8 cellular contexts compared by ENCODE assay signal in the genomic region with DNA sequence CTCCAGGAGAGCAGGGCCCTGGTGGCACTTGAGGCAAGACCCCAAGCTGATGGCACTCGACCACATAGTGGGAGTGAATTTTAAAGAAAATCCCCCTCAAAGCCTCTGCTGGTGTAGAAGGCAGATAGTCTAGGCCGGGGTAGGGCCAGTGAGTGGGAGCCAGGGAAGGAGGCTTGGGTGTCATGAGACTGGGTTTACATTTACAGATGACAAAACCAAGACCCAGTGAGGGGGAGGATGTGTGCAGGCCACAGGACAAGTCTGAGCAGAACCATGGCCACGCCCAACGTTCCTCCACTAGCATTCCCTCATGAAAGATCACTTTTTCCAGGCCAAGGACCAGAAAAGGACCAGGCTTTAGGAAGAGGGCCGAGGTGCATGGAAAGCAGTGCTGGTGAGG. TPM values are rescaled to one million over a fixed set of nuclear protein-coding genes. Genes with fewer than 3 reads are reported as not detected.
DNase-seq lines count a peak whose midpoint lies in the region; ATAC-seq, FAIRE-seq and TF ChIP-seq lines count a peak whose summit lies in the region.

No MANE protein-coding gene starts in this region.

- H3K4me1 ChIP-seq in keratinocyte (ENCODE audit: control insufficient read depth, extremely low read depth, insufficient read depth, low read length) (peaks cover 22% of the 10 kb centered on the region), tibial artery (peaks cover 5 to 78% (median 53%) of the 10 kb centered on the region in 4 donors)

- POLR2A ChIA-PET in activated CD8-positive, alpha-beta T cell treated with anti-CD3 and anti-CD28 coated beads for 36 hours (lab: Charles Lee) = interaction anchor here (1.2 to 27.2 kb wide), 3 partner anchors 11 to 107 kb away, joined by 3 to 840 read pairs (median 4); a partner anchor contains a TSS

- peak overlapping the region; percentile 47 for H3K4me2 ChIP-seq in keratinocyte (ENCODE audit: control insufficient read depth, extremely low read depth, insufficient read depth, low read depth, low read length)

- no peak overlapping the region for H2AFZ ChIP-seq in keratinocyte (ENCODE audit: control insufficient read depth, low read length)

- peaks cover 80% of the 10 kb centered on the region for H3K4me1 Mint-ChIP-seq in activated T-cell treated with anti-CD3 and anti-CD28 coated beads, Interleukin-2, amount 50 U/mL, for 24 hours (ENCODE audit: low read depth)
- H3K4me1 Mint-ChIP-seq in activated CD8-positive, alpha-beta T cell treated with anti-CD3 and anti-CD28 coated beads for 36 hours (ENCODE audit: low read depth) = peaks cover 82% of the 10 kb centered on the region

- no peaks in the 10 kb centered on the region for H3K9me3 ChIP-seq in keratinocyte (ENCODE audit: control insufficient read depth, low read depth, low read length)
- no peaks in the 10 kb centered on the region for H3K9me3 ChIP-seq in tibial artery

- H3K9ac ChIP-seq in keratinocyte (ENCODE audit: control insufficient read depth, extremely low read depth, insufficient read depth, low read length) = peak overlapping the region; percentile 48

- H3K9me1 ChIP-seq in keratinocyte (ENCODE audit: control insufficient read depth, extremely low read depth, insufficient read depth, low read length) = no peaks in the 10 kb centered on the region

- peak overlapping the region; percentile 93 for H3K27ac Mint-ChIP-seq in activated T-cell treated with anti-CD3 and anti-CD28 coated beads, Interleukin-2, amount 50 U/mL, for 24 hours
- H3K27ac Mint-ChIP-seq in activated CD8-positive, alpha-beta T cell treated with anti-CD3 and anti-CD28 coated beads for 36 hours = peak overlapping the region; percentile 96

- H3K9me3 Mint-ChIP-seq in activated T-cell treated with anti-CD3 and anti-CD28 coated beads, Interleukin-2, amount 50 U/mL, for 24 hours = no peaks in the 10 kb centered on the region
- H3K9me3 Mint-ChIP-seq in activated CD8-positive, alpha-beta T cell treated with anti-CD3 and anti-CD28 coated beads for 36 hours = no peaks in the 10 kb centered on the region

- H3K4me3 ChIP-seq in keratinocyte (ENCODE audit: control insufficient read depth in 2 of 3, extremely low read depth in 1 of 3, insufficient read depth in 2 of 3, low read depth in 1 of 3, low read length in 3 of 3) (no peak overlapping the region), tibial artery (no peak overlapping the region)

- CTCF ChIA-PET in activated CD8-positive, alpha-beta T cell treated with anti-CD3 and anti-CD28 coated beads for 36 hours (lab: Charles Lee) = interaction anchor here (0.8 to 29.8 kb wide), 25 partner anchors 11 to 132 kb away, joined by 3 to 913 read pairs (median 6); a partner anchor contains a TSS

- ATAC-seq in activated CD8-positive, alpha-beta T cell treated with anti-CD3 and anti-CD28 coated beads for 36 hours = peak; percentile 35
- no peak for ATAC-seq in HG03196 (IDR thresholded peaks at IDR 0.05; ENCODE audit: unreplicated experiment)

- dilution Hi-C loops in keratinocyte (cut with MboI; ENCODE audit: extremely low pct_ligation_motif_present, low sequenced_read_pairs) = no loop called here

- peak overlapping the region; percentile 77 for H3K27ac ChIP-seq in keratinocyte (ENCODE audit: control insufficient read depth, insufficient read depth, low read length)
- H3K27ac ChIP-seq in tibial artery = peak overlapping the region; percentile 8 to 31

- H3K4me3 Mint-ChIP-seq in activated T-cell treated with anti-CD3 and anti-CD28 coated beads, Interleukin-2, amount 50 U/mL, for 24 hours = peak overlapping the region; percentile 69
- peak overlapping the region; percentile 64 for H3K4me3 Mint-ChIP-seq in activated CD8-positive, alpha-beta T cell treated with anti-CD3 and anti-CD28 coated beads for 36 hours

- peak; percentile 93 for FAIRE-seq in keratinocyte (lab: Jason Lieb, UNC)

- no peak for TF ChIP-seq CTCF in activated CD8-positive, alpha-beta T cell treated with anti-CD3 and anti-CD28 coated beads for 36 hours (IDR thresholded peaks at IDR 0.05)
- TF ChIP-seq CTCF in keratinocyte (optimal IDR thresholded peaks at IDR 0.05 in 1 of 3, IDR thresholded peaks at IDR 0.05 in 1 of 3, conservative IDR thresholded peaks at IDR 0.05 in 1 of 3; ENCODE audit: extremely low read depth in 1 of 3, insufficient read depth in 2 of 3, low read length in 3 of 3) (no peak), tibial artery (IDR thresholded peaks at IDR 0.05) (no peak)

- H3K27me3 ChIP-seq in keratinocyte (ENCODE audit: control insufficient read depth, extremely low read depth, insufficient read depth, low read length) (no peaks in the 10 kb centered on the region), tibial artery (no peaks in the 10 kb centered on the region)

- H3K36me3 ChIP-seq in keratinocyte (ENCODE audit: control insufficient read depth in 2 of 2, extremely low read depth in 1 of 2, insufficient read depth in 2 of 2, low read length in 2 of 2) (no peaks in the 10 kb centered on the region), tibial artery (no peaks in the 10 kb centered on the region)

- intact Hi-C loops in activated CD8-positive, alpha-beta T cell treated with anti-CD3 and anti-CD28 coated beads for 36 hours (cut with micrococcal nuclease) = loop anchor here (2.0 to 5.0 kb wide), 2 partner anchors 28 to 40 kb away; a partner anchor contains a TSS
- intact Hi-C loops in tibial artery (cut with DNase I; ENCODE audit: low total_unique reads) = loop anchor here (10.0 kb wide), 2 partner anchors 52 to 88 kb away; no protein-coding TSS in a partner anchor

- no peaks in the 10 kb centered on the region for H3K79me2 ChIP-seq in keratinocyte (ENCODE audit: control insufficient read depth, insufficient read depth, low read length)

- peaks cover 88% of the 10 kb centered on the region for H3K36me3 Mint-ChIP-seq in activated T-cell treated with anti-CD3 and anti-CD28 coated beads, Interleukin-2, amount 50 U/mL, for 24 hours (ENCODE audit: low read depth)
- H3K36me3 Mint-ChIP-seq in activated CD8-positive, alpha-beta T cell treated with anti-CD3 and anti-CD28 coated beads for 36 hours (ENCODE audit: low read depth) = peaks cover 82% of the 10 kb centered on the region

- no peaks in the 10 kb centered on the region for H3K27me3 Mint-ChIP-seq in activated T-cell treated with anti-CD3 and anti-CD28 coated beads, Interleukin-2, amount 50 U/mL, for 24 hours
- no peaks in the 10 kb centered on the region for H3K27me3 Mint-ChIP-seq in activated CD8-positive, alpha-beta T cell treated with anti-CD3 and anti-CD28 coated beads for 36 hours

- no peaks in the 10 kb centered on the region for H4K20me1 ChIP-seq in keratinocyte (ENCODE audit: control insufficient read depth, extremely low read depth, insufficient read depth, low read length)

- no peak for DNase-seq in activated T-cell treated with anti-CD3 and anti-CD28 coated beads, Interleukin-2, amount 50 U/mL, for 24 hours
- DNase-seq in activated T-cell treated with anti-CD3 and anti-CD28 coated beads, Interleukin-2, amount 50 U/mL, for 1 hour = no peak
- peak; percentile 63 for DNase-seq in activated CD8-positive, alpha-beta T cell treated with anti-CD3 and anti-CD28 coated beads for 36 hours
- DNase-seq in keratinocyte (ENCODE audit: low read depth, low spot score) = peak; percentile 89
- DNase-seq in tibial artery = peak; percentile 19 to 57
- DNase-seq in cortex of kidney (lab: John Stamatoyannopoulos, UW) = no peak
- no peak for DNase-seq in globus pallidus (ENCODE audit: low spot score)

RNA-seq across cellular contexts. Expression of a gene that starts 42.0 kb away (rescaled TPM):
- 100 to 1,000 TPM; 340 to 351 TPM for total RNA-seq in activated CD8-positive, alpha-beta T cell treated with anti-CD3 and anti-CD28 coated beads for 36 hours
- 12.0 to 16.2 TPM (median 13.2 TPM) in 3 replicates for polyA plus RNA-seq in keratinocyte
- 32.6 TPM for polyA plus RNA-seq in keratinocyte (2011; ENCODE audit: low read depth)
- 9.4 and 13.2 TPM in 2 replicates for polyA plus RNA-seq in keratinocyte (2011; cell fraction: cytosol; rRNA removed)
- polyA plus RNA-seq in keratinocyte (2011; cell fraction: nucleus; rRNA removed) = 52.6 and 66.7 TPM in 2 replicates
- 13.1 and 17.6 TPM in 2 replicates for polyA plus RNA-seq in keratinocyte (2012; ENCODE audit: low replicate concordance)
- polyA minus RNA-seq in keratinocyte = 8.2 to 26.8 TPM (median 10.1 TPM) in 3 replicates
- polyA minus RNA-seq in keratinocyte (2011; cell fraction: cytosol; rRNA and poly(A)+ RNA removed) = 11.3 TPM
- 11.3 and 19.3 TPM in 2 replicates for polyA minus RNA-seq in keratinocyte (2011; cell fraction: nucleus; rRNA and poly(A)+ RNA removed)

RNA-seq across cellular contexts. Expression of a gene that starts 52.2 kb away (rescaled TPM):
- total RNA-seq in activated CD8-positive, alpha-beta T cell treated with anti-CD3 and anti-CD28 coated beads for 36 hours = 1 to 10 TPM; 2.6 to 3.1 TPM
- 0.34 to 0.59 TPM (median 0.46 TPM) in 3 replicates for polyA plus RNA-seq in keratinocyte
- 0.67 TPM for polyA plus RNA-seq in keratinocyte (2011; ENCODE audit: low read depth)
- 0.07 and 0.23 TPM in 2 replicates for polyA plus RNA-seq in keratinocyte (2011; cell fraction: cytosol; rRNA removed)
- 0.46 and 0.84 TPM in 2 replicates for polyA plus RNA-seq in keratinocyte (2011; cell fraction: nucleus; rRNA removed)
- 0.22 and 21.8 TPM in 2 replicates for polyA plus RNA-seq in keratinocyte (2012; ENCODE audit: low replicate concordance)
- polyA minus RNA-seq in keratinocyte = 0.06 to 0.26 TPM in 2 of 3 replicates, not detected in the other
- not detected for polyA minus RNA-seq in keratinocyte (2011; cell fraction: cytosol; rRNA and poly(A)+ RNA removed)
- 1.2 and 2.3 TPM in 2 replicates for polyA minus RNA-seq in keratinocyte (2011; cell fraction: nucleus; rRNA and poly(A)+ RNA removed)

Comparison
In these comparisons a context has a peak if more than half of its experiments do, and no peak if none do; other contexts are left out.
1. DNase-seq: peak in activated CD8-positive, alpha-beta T cell treated with anti-CD3 and anti-CD28 coated beads for 36 hours (single experiment), keratinocyte (single experiment) and tibial artery (2 of 2); none in activated T-cell treated with anti-CD3 and anti-CD28 coated beads, Interleukin-2, amount 50 U/mL, for 24 hours (single experiment), activated T-cell treated with anti-CD3 and anti-CD28 coated beads, Interleukin-2, amount 50 U/mL, for 1 hour (single experiment), cortex of kidney (single experiment) and globus pallidus (single experiment).